In the genomic region with DNA sequence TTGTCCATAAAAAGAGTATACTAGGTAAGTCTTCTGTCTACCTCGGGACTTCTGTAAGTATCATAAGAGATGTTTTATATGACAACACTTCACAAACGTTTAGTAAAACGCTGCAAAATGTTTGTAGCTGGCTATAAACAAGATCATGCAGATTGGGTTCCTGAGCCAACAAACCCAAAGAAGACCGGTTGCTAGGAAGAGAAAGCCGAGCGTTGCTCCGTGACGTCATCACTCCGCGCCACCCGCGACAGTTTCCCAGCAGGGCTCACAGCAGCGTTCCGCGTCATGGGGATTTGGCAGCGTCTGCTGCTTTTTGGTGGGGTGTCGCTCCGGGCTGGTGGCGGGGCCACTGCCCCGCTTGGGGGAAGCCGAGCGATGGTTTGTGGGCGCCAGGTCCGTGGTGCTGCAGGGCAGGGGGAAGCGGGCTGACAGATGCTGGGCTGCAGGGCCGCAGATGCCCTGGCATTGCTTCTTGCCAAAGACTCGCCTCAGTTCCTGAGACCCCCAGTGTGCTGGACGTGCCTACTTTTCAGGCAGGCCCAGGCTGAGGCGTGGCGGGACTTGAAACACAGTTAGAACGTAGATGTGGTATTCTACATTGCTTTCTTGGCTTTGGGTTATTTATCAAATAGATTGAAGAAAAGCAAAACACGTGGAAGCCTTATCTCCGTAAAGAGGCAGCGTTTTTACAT, we compare ENCODE assay signal across 1 cellular context.
TF ChIP-seq lines count a peak whose summit lies in the region.

A gene with protein sequence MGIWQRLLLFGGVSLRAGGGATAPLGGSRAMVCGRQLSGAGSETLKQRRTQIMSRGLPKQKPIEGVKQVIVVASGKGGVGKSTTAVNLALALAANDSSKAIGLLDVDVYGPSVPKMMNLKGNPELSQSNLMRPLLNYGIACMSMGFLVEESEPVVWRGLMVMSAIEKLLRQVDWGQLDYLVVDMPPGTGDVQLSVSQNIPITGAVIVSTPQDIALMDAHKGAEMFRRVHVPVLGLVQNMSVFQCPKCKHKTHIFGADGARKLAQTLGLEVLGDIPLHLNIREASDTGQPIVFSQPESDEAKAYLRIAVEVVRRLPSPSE (plus strand): TSS at position 250 of the 692 bp plus-strand sequence. CDS start 36 bp downstream, at position 286.

TF ChIP-seq in HepG2, 621 proteins besides CTCF, POLR2A, EP300 and RAD21 (continued from another document and continues in another):
- TF ChIP-seq, protein P1, sequence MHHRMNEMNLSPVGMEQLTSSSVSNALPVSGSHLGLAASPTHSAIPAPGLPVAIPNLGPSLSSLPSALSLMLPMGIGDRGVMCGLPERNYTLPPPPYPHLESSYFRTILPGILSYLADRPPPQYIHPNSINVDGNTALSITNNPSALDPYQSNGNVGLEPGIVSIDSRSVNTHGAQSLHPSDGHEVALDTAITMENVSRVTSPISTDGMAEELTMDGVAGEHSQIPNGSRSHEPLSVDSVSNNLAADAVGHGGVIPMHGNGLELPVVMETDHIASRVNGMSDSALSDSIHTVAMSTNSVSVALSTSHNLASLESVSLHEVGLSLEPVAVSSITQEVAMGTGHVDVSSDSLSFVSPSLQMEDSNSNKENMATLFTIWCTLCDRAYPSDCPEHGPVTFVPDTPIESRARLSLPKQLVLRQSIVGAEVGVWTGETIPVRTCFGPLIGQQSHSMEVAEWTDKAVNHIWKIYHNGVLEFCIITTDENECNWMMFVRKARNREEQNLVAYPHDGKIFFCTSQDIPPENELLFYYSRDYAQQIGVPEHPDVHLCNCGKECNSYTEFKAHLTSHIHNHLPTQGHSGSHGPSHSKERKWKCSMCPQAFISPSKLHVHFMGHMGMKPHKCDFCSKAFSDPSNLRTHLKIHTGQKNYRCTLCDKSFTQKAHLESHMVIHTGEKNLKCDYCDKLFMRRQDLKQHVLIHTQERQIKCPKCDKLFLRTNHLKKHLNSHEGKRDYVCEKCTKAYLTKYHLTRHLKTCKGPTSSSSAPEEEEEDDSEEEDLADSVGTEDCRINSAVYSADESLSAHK (CRISPR knock-in tag; IDR thresholded peaks at IDR 0.05; ENCODE audit: borderline replicate concordance), result no peak
- TF ChIP-seq ZNF549 (CRISPR knock-in tag; IDR thresholded peaks at IDR 0.05) (no peak; the same call in 1 of the 2 replicates), RFX1 (IDR thresholded peaks at IDR 0.05) (peak; percentile 82), NFIB (CRISPR knock-in tag; IDR thresholded peaks at IDR 0.05; ENCODE audit: borderline replicate concordance) (no peak), ZNF75D (CRISPR knock-in tag; IDR thresholded peaks at IDR 0.05; ENCODE audit: borderline replicate concordance) (no peak), ATM (IDR thresholded peaks at IDR 0.05; ENCODE audit: borderline replicate concordance) (no peak), SUZ12 (IDR thresholded peaks at IDR 0.05; ENCODE audit: low read depth, low read length) (0 out of 2 replicates have a peak, but pooled peaks have one; percentile 19), ZBTB3 (CRISPR knock-in tag; IDR thresholded peaks at IDR 0.05; ENCODE audit: borderline replicate concordance, low read depth) (peak; percentile 99), SP5 (CRISPR knock-in tag; IDR thresholded peaks at IDR 0.05; ENCODE audit: borderline replicate concordance, low read depth) (no peak; the same call in 1 of the 2 replicates), ZFX (CRISPR knock-in tag; IDR thresholded peaks at IDR 0.05; ENCODE audit: low read depth) (peak; percentile 99), ZNF766 (CRISPR knock-in tag; IDR thresholded peaks at IDR 0.05; ENCODE audit: borderline replicate concordance) (peak; percentile 80; the same call in 1 of the 2 replicates), ZNF749 (CRISPR knock-in tag; IDR thresholded peaks at IDR 0.05; ENCODE audit: borderline replicate concordance) (peak; percentile 93; the same call in 1 of the 2 replicates), TCF7L2 (IDR thresholded peaks at IDR 0.05; ENCODE audit: low read depth, low read length) (no peak), RARA (CRISPR knock-in tag; IDR thresholded peaks at IDR 0.05) (peak; percentile 67), KLF16 (CRISPR knock-in tag; IDR thresholded peaks at IDR 0.05) (peak in 1 of 2 experiments; percentile 96; a peak in 2 of 4 replicates), TMF1 (CRISPR knock-in tag; IDR thresholded peaks at IDR 0.05; ENCODE audit: low read depth) (peak; percentile 96), SMYD3 (CRISPR knock-in tag; IDR thresholded peaks at IDR 0.05) (peak; percentile 80; the same call in 1 of the 2 replicates), GLI4 (CRISPR knock-in tag; IDR thresholded peaks at IDR 0.05; ENCODE audit: borderline replicate concordance) (peak; percentile 99), ZNF530 (CRISPR knock-in tag; IDR thresholded peaks at IDR 0.05; ENCODE audit: low read depth) (no peak), ZNF879 (CRISPR knock-in tag; IDR thresholded peaks at IDR 0.05) (no peak), DR1 (CRISPR knock-in tag; IDR thresholded peaks at IDR 0.05) (no peak), KDM2A (CRISPR knock-in tag; IDR thresholded peaks at IDR 0.05; ENCODE audit: borderline replicate concordance, low read depth) (peak; percentile 100), TGIF2 (CRISPR knock-in tag; IDR thresholded peaks at IDR 0.05) (peak; percentile 97), CEBPB (IDR thresholded peaks at IDR 0.05; ENCODE audit: borderline replicate concordance, low read depth, low read length) (peak; percentile 37; the same call in 1 of the 2 replicates), PHF21A (CRISPR knock-in tag; IDR thresholded peaks at IDR 0.05) (peak; percentile 94)
- TF ChIP-seq, protein P2, sequence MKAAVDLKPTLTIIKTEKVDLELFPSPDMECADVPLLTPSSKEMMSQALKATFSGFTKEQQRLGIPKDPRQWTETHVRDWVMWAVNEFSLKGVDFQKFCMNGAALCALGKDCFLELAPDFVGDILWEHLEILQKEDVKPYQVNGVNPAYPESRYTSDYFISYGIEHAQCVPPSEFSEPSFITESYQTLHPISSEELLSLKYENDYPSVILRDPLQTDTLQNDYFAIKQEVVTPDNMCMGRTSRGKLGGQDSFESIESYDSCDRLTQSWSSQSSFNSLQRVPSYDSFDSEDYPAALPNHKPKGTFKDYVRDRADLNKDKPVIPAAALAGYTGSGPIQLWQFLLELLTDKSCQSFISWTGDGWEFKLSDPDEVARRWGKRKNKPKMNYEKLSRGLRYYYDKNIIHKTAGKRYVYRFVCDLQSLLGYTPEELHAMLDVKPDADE (CRISPR knock-in tag; IDR thresholded peaks at IDR 0.05), result 0 out of 2 replicates have a peak, but pooled peaks have one; percentile 75
- TF ChIP-seq, protein P3, sequence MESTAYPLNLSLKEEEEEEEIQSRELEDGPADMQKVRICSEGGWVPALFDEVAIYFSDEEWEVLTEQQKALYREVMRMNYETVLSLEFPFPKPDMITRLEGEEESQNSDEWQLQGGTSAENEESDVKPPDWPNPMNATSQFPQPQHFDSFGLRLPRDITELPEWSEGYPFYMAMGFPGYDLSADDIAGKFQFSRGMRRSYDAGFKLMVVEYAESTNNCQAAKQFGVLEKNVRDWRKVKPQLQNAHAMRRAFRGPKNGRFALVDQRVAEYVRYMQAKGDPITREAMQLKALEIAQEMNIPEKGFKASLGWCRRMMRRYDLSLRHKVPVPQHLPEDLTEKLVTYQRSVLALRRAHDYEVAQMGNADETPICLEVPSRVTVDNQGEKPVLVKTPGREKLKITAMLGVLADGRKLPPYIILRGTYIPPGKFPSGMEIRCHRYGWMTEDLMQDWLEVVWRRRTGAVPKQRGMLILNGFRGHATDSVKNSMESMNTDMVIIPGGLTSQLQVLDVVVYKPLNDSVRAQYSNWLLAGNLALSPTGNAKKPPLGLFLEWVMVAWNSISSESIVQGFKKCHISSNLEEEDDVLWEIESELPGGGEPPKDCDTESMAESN (CRISPR knock-in tag; conservative IDR thresholded peaks at IDR 0.05), result peak; percentile 89
- TF ChIP-seq, protein P4, sequence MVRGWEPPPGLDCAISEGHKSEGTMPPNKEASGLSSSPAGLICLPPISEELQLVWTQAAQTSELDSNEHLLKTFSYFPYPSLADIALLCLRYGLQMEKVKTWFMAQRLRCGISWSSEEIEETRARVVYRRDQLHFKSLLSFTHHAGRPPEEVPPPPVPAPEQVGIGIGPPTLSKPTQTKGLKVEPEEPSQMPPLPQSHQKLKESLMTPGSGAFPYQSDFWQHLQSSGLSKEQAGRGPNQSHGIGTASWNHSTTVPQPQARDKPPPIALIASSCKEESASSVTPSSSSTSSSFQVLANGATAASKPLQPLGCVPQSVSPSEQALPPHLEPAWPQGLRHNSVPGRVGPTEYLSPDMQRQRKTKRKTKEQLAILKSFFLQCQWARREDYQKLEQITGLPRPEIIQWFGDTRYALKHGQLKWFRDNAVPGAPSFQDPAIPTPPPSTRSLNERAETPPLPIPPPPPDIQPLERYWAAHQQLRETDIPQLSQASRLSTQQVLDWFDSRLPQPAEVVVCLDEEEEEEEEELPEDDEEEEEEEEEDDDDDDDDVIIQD (CRISPR knock-in tag; IDR thresholded peaks at IDR 0.05; ENCODE audit: low read depth), result peak; percentile 95
- TF ChIP-seq, protein P5, sequence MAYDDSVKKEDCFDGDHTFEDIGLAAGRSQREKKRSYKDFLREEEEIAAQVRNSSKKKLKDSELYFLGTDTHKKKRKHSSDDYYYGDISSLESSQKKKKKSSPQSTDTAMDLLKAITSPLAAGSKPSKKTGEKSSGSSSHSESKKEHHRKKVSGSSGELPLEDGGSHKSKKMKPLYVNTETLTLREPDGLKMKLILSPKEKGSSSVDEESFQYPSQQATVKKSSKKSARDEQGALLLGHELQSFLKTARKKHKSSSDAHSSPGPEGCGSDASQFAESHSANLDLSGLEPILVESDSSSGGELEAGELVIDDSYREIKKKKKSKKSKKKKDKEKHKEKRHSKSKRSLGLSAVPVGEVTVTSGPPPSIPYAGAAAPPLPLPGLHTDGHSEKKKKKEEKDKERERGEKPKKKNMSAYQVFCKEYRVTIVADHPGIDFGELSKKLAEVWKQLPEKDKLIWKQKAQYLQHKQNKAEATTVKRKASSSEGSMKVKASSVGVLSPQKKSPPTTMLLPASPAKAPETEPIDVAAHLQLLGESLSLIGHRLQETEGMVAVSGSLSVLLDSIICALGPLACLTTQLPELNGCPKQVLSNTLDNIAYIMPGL (CRISPR knock-in tag; IDR thresholded peaks at IDR 0.05; ENCODE audit: borderline replicate concordance in 1 of 2, low read depth in 1 of 2), result peak; percentile 97 to 99
- TF ChIP-seq, protein P6, sequence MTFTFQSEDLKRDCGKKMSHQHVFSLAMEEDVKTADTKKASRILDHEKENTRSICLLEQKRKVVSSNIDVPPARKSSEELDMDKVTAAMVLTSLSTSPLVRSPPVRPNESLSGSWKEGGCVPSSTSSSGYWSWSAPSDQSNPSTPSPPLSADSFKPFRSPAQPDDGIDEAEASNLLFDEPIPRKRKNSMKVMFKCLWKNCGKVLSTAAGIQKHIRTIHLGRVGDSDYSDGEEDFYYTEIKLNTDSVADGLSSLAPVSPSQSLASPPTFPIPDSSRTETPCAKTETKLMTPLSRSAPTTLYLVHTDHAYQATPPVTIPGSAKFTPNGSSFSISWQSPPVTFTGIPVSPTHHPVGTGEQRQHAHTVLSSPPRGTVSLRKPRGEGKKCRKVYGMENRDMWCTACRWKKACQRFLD (CRISPR knock-in tag; IDR thresholded peaks at IDR 0.05; ENCODE audit: borderline replicate concordance), result peak; percentile 90; the same call in 1 of the 2 replicates
- TF ChIP-seq, protein P7, sequence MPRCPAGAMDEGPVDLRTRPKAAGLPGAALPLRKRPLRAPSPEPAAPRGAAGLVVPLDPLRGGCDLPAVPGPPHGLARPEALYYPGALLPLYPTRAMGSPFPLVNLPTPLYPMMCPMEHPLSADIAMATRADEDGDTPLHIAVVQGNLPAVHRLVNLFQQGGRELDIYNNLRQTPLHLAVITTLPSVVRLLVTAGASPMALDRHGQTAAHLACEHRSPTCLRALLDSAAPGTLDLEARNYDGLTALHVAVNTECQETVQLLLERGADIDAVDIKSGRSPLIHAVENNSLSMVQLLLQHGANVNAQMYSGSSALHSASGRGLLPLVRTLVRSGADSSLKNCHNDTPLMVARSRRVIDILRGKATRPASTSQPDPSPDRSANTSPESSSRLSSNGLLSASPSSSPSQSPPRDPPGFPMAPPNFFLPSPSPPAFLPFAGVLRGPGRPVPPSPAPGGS (CRISPR knock-in tag; IDR thresholded peaks at IDR 0.05), result peak; percentile 99
- TF ChIP-seq, protein P8, sequence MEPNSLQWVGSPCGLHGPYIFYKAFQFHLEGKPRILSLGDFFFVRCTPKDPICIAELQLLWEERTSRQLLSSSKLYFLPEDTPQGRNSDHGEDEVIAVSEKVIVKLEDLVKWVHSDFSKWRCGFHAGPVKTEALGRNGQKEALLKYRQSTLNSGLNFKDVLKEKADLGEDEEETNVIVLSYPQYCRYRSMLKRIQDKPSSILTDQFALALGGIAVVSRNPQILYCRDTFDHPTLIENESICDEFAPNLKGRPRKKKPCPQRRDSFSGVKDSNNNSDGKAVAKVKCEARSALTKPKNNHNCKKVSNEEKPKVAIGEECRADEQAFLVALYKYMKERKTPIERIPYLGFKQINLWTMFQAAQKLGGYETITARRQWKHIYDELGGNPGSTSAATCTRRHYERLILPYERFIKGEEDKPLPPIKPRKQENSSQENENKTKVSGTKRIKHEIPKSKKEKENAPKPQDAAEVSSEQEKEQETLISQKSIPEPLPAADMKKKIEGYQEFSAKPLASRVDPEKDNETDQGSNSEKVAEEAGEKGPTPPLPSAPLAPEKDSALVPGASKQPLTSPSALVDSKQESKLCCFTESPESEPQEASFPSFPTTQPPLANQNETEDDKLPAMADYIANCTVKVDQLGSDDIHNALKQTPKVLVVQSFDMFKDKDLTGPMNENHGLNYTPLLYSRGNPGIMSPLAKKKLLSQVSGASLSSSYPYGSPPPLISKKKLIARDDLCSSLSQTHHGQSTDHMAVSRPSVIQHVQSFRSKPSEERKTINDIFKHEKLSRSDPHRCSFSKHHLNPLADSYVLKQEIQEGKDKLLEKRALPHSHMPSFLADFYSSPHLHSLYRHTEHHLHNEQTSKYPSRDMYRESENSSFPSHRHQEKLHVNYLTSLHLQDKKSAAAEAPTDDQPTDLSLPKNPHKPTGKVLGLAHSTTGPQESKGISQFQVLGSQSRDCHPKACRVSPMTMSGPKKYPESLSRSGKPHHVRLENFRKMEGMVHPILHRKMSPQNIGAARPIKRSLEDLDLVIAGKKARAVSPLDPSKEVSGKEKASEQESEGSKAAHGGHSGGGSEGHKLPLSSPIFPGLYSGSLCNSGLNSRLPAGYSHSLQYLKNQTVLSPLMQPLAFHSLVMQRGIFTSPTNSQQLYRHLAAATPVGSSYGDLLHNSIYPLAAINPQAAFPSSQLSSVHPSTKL (CRISPR knock-in tag; IDR thresholded peaks at IDR 0.05), result peak; percentile 96
